In the genomic region with DNA sequence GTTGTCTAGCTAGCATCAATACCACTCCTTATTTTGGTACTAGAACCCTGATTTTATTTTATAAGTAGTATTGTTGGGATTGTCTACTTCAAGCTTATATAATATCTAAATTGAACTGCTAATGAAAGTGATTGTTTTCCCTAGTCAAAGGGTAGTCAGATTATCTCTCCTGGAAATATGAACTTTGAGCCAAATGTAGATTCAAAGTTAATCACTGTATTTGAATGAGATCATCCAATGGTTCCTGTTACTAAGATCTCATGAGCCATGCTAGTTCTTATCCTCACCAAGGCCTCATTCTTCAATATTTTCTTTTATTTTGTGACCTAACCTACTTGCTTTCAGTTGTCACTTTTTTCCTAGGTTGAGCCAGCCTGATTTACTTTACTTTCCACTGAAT, we compare ENCODE assay signal across 2 cellular contexts.
TF ChIP-seq lines count a peak whose summit lies in the region.

No MANE protein-coding gene starts in this region.

TF ChIP-seq in SK-N-SH, 30 proteins besides CTCF, POLR2A, EP300 and RAD21 (continued from another document):
- TF ChIP-seq, protein P1, sequence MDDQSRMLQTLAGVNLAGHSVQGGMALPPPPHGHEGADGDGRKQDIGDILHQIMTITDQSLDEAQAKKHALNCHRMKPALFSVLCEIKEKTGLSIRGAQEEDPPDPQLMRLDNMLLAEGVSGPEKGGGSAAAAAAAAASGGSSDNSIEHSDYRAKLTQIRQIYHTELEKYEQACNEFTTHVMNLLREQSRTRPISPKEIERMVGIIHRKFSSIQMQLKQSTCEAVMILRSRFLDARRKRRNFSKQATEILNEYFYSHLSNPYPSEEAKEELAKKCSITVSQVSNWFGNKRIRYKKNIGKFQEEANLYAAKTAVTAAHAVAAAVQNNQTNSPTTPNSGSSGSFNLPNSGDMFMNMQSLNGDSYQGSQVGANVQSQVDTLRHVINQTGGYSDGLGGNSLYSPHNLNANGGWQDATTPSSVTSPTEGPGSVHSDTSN (IDR thresholded peaks at IDR 0.05): no peak
- TF ChIP-seq, protein P2, sequence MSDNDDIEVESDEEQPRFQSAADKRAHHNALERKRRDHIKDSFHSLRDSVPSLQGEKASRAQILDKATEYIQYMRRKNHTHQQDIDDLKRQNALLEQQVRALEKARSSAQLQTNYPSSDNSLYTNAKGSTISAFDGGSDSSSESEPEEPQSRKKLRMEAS (IDR thresholded peaks at IDR 0.05; ENCODE audit: low read depth): no peak
- no peak for TF ChIP-seq TCF12 (IDR thresholded peaks at IDR 0.05)
- TF ChIP-seq FOXM1 (IDR thresholded peaks at IDR 0.05; ENCODE audit: low read depth): no peak
- TF ChIP-seq MEF2A (IDR thresholded peaks at IDR 0.05; ENCODE audit: borderline replicate concordance, low read depth): no peak
- TF ChIP-seq FOXJ3 (CRISPR knock-in tag; IDR thresholded peaks at IDR 0.05): no peak
- no peak for TF ChIP-seq SIN3A (IDR thresholded peaks at IDR 0.05; ENCODE audit: borderline replicate concordance, low read depth, low read length)
- TF ChIP-seq, protein P3, sequence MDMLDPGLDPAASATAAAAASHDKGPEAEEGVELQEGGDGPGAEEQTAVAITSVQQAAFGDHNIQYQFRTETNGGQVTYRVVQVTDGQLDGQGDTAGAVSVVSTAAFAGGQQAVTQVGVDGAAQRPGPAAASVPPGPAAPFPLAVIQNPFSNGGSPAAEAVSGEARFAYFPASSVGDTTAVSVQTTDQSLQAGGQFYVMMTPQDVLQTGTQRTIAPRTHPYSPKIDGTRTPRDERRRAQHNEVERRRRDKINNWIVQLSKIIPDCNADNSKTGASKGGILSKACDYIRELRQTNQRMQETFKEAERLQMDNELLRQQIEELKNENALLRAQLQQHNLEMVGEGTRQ (IDR thresholded peaks at IDR 0.05; ENCODE audit: borderline replicate concordance, low read depth, low read length): no peak
- TF ChIP-seq, protein P4, sequence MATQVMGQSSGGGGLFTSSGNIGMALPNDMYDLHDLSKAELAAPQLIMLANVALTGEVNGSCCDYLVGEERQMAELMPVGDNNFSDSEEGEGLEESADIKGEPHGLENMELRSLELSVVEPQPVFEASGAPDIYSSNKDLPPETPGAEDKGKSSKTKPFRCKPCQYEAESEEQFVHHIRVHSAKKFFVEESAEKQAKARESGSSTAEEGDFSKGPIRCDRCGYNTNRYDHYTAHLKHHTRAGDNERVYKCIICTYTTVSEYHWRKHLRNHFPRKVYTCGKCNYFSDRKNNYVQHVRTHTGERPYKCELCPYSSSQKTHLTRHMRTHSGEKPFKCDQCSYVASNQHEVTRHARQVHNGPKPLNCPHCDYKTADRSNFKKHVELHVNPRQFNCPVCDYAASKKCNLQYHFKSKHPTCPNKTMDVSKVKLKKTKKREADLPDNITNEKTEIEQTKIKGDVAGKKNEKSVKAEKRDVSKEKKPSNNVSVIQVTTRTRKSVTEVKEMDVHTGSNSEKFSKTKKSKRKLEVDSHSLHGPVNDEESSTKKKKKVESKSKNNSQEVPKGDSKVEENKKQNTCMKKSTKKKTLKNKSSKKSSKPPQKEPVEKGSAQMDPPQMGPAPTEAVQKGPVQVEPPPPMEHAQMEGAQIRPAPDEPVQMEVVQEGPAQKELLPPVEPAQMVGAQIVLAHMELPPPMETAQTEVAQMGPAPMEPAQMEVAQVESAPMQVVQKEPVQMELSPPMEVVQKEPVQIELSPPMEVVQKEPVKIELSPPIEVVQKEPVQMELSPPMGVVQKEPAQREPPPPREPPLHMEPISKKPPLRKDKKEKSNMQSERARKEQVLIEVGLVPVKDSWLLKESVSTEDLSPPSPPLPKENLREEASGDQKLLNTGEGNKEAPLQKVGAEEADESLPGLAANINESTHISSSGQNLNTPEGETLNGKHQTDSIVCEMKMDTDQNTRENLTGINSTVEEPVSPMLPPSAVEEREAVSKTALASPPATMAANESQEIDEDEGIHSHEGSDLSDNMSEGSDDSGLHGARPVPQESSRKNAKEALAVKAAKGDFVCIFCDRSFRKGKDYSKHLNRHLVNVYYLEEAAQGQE (IDR thresholded peaks at IDR 0.05; ENCODE audit: low read depth, low read length): no peak
- TF ChIP-seq, protein P5, sequence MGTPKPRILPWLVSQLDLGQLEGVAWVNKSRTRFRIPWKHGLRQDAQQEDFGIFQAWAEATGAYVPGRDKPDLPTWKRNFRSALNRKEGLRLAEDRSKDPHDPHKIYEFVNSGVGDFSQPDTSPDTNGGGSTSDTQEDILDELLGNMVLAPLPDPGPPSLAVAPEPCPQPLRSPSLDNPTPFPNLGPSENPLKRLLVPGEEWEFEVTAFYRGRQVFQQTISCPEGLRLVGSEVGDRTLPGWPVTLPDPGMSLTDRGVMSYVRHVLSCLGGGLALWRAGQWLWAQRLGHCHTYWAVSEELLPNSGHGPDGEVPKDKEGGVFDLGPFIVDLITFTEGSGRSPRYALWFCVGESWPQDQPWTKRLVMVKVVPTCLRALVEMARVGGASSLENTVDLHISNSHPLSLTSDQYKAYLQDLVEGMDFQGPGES (IDR thresholded peaks at IDR 0.05; ENCODE audit: low read depth, low read length): no peak

TF ChIP-seq in neural cell, 6 proteins besides CTCF, POLR2A, EP300 and RAD21 (continued from another document):
- TF ChIP-seq, protein P4 (IDR thresholded peaks at IDR 0.05; ENCODE audit: borderline replicate concordance): no peak
- TF ChIP-seq POLR2AphosphoS5 (IDR thresholded peaks at IDR 0.05) (no peak), EZH2 (IDR thresholded peaks at IDR 0.05; ENCODE audit: borderline replicate concordance, insufficient read depth, low read length, poor library complexity, severe bottlenecking) (no peak), TAF1 (IDR thresholded peaks at IDR 0.05; ENCODE audit: low read depth) (no peak)
